Comparison of ENCODE assay signal across 1 cellular context in the genomic region with DNA sequence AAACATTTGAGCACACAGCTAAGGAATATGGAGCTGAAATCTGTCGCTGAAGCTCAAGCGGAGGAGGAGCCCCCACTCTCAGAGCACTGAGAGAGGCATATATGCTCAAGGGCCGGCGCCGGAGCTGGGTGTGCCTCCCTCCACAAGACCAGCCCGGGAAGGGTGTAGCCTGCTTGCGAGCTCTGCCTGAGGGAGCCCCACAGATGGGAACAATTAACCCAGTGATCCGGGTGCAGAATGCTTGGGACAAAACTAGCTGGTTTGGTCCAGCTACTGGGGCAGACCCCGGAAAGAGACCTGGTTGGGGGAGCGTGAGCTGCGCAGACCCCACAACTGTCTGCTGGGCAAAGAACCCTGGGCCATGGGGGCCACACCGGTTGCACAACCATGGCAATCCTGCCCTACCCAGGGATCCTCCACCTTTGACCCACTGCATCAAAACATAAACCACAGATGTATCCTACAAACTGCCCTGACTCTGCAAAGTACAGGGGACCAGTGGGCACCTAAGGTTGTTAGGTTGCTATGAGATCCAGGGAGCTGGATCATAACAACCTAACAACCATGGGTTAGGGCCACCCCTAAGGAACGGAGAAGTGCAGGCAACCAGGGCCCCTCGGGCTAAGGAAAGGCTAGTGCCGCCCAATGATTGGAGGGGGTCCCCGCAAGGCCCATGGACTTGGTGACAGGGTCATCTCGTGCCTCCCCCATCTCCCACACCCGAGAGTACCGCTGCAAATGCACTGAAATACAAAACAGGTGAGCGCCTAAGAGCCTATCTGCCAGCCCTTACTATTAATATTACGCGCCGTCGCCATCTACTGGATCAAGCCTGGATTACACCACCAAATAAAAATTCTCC.
A peak's percentile ranks its signal among the peaks of the same experiment; 100 is the strongest.
TF ChIP-seq lines count a peak whose summit lies in the region.

No MANE protein-coding gene starts in this region.

TF ChIP-seq in HepG2, 621 proteins besides CTCF, POLR2A, EP300 and RAD21 (continued from another document and continues in another):
- TF ChIP-seq, protein P1, sequence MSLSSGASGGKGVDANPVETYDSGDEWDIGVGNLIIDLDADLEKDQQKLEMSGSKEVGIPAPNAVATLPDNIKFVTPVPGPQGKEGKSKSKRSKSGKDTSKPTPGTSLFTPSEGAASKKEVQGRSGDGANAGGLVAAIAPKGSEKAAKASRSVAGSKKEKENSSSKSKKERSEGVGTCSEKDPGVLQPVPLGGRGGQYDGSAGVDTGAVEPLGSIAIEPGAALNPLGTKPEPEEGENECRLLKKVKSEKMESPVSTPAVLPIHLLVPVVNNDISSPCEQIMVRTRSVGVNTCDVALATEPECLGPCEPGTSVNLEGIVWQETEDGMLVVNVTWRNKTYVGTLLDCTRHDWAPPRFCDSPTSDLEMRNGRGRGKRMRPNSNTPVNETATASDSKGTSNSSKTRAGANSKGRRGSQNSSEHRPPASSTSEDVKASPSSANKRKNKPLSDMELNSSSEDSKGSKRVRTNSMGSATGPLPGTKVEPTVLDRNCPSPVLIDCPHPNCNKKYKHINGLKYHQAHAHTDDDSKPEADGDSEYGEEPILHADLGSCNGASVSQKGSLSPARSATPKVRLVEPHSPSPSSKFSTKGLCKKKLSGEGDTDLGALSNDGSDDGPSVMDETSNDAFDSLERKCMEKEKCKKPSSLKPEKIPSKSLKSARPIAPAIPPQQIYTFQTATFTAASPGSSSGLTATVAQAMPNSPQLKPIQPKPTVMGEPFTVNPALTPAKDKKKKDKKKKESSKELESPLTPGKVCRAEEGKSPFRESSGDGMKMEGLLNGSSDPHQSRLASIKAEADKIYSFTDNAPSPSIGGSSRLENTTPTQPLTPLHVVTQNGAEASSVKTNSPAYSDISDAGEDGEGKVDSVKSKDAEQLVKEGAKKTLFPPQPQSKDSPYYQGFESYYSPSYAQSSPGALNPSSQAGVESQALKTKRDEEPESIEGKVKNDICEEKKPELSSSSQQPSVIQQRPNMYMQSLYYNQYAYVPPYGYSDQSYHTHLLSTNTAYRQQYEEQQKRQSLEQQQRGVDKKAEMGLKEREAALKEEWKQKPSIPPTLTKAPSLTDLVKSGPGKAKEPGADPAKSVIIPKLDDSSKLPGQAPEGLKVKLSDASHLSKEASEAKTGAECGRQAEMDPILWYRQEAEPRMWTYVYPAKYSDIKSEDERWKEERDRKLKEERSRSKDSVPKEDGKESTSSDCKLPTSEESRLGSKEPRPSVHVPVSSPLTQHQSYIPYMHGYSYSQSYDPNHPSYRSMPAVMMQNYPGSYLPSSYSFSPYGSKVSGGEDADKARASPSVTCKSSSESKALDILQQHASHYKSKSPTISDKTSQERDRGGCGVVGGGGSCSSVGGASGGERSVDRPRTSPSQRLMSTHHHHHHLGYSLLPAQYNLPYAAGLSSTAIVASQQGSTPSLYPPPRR (CRISPR knock-in tag; IDR thresholded peaks at IDR 0.05; ENCODE audit: borderline replicate concordance) = peak; percentile 3; the same call in 1 of the 2 replicates
- TF ChIP-seq DDIT3 (CRISPR knock-in tag; IDR thresholded peaks at IDR 0.05) = no peak
- no peak for TF ChIP-seq BATF2 (CRISPR knock-in tag; IDR thresholded peaks at IDR 0.05)
- TF ChIP-seq RORA (CRISPR knock-in tag; IDR thresholded peaks at IDR 0.05) = no peak
- TF ChIP-seq NFKB2 (CRISPR knock-in tag; IDR thresholded peaks at IDR 0.05; ENCODE audit: borderline replicate concordance) = no peak
- no peak for TF ChIP-seq ZNF713 (CRISPR knock-in tag; IDR thresholded peaks at IDR 0.05)
- no peak for TF ChIP-seq ZNF570 (CRISPR knock-in tag; IDR thresholded peaks at IDR 0.05; ENCODE audit: borderline replicate concordance)
- TF ChIP-seq CCDC6 (CRISPR knock-in tag; IDR thresholded peaks at IDR 0.05) = no peak
- TF ChIP-seq ZNF33B (CRISPR knock-in tag; IDR thresholded peaks at IDR 0.05) = no peak
- no peak for TF ChIP-seq MEIS2 (CRISPR knock-in tag; IDR thresholded peaks at IDR 0.05)
- TF ChIP-seq, protein P2, sequence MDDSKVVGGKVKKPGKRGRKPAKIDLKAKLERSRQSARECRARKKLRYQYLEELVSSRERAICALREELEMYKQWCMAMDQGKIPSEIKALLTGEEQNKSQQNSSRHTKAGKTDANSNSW (CRISPR knock-in tag; IDR thresholded peaks at IDR 0.05; ENCODE audit: borderline replicate concordance) = no peak
- no peak for TF ChIP-seq TCF12 (IDR thresholded peaks at IDR 0.05)
- TF ChIP-seq TCF12 (CRISPR knock-in tag; IDR thresholded peaks at IDR 0.05) = no peak
- no peak for TF ChIP-seq ZNF138 (CRISPR knock-in tag; IDR thresholded peaks at IDR 0.05; ENCODE audit: low read depth)
- TF ChIP-seq NFKBIZ (CRISPR knock-in tag; IDR thresholded peaks at IDR 0.05) = no peak
- peak; percentile 34; the same call in 1 of the 2 replicates for TF ChIP-seq PRDM10 (CRISPR knock-in tag; IDR thresholded peaks at IDR 0.05; ENCODE audit: low read depth)
- TF ChIP-seq RNF219 (CRISPR knock-in tag; IDR thresholded peaks at IDR 0.05) = no peak
- no peak for TF ChIP-seq PAWR (CRISPR knock-in tag; IDR thresholded peaks at IDR 0.05; ENCODE audit: borderline replicate concordance)
- peak; percentile 55; the same call in 1 of the 2 replicates for TF ChIP-seq ZSCAN21 (CRISPR knock-in tag; IDR thresholded peaks at IDR 0.05; ENCODE audit: borderline replicate concordance)
- TF ChIP-seq FIP1L1 (IDR thresholded peaks at IDR 0.05; ENCODE audit: borderline replicate concordance, insufficient read depth, low read depth, low read length) = no peak
- TF ChIP-seq, protein P3, sequence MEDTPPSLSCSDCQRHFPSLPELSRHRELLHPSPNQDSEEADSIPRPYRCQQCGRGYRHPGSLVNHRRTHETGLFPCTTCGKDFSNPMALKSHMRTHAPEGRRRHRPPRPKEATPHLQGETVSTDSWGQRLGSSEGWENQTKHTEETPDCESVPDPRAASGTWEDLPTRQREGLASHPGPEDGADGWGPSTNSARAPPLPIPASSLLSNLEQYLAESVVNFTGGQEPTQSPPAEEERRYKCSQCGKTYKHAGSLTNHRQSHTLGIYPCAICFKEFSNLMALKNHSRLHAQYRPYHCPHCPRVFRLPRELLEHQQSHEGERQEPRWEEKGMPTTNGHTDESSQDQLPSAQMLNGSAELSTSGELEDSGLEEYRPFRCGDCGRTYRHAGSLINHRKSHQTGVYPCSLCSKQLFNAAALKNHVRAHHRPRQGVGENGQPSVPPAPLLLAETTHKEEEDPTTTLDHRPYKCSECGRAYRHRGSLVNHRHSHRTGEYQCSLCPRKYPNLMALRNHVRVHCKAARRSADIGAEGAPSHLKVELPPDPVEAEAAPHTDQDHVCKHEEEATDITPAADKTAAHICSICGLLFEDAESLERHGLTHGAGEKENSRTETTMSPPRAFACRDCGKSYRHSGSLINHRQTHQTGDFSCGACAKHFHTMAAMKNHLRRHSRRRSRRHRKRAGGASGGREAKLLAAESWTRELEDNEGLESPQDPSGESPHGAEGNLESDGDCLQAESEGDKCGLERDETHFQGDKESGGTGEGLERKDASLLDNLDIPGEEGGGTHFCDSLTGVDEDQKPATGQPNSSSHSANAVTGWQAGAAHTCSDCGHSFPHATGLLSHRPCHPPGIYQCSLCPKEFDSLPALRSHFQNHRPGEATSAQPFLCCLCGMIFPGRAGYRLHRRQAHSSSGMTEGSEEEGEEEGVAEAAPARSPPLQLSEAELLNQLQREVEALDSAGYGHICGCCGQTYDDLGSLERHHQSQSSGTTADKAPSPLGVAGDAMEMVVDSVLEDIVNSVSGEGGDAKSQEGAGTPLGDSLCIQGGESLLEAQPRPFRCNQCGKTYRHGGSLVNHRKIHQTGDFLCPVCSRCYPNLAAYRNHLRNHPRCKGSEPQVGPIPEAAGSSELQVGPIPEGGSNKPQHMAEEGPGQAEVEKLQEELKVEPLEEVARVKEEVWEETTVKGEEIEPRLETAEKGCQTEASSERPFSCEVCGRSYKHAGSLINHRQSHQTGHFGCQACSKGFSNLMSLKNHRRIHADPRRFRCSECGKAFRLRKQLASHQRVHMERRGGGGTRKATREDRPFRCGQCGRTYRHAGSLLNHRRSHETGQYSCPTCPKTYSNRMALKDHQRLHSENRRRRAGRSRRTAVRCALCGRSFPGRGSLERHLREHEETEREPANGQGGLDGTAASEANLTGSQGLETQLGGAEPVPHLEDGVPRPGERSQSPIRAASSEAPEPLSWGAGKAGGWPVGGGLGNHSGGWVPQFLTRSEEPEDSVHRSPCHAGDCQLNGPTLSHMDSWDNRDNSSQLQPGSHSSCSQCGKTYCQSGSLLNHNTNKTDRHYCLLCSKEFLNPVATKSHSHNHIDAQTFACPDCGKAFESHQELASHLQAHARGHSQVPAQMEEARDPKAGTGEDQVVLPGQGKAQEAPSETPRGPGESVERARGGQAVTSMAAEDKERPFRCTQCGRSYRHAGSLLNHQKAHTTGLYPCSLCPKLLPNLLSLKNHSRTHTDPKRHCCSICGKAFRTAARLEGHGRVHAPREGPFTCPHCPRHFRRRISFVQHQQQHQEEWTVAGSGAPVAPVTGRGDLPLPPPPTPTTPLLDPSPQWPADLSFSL (CRISPR knock-in tag; IDR thresholded peaks at IDR 0.05) = 0 out of 2 replicates have a peak, but pooled peaks have one; percentile 21
- peak; percentile 74; the same call in 1 of the 2 replicates for TF ChIP-seq IKZF5 (CRISPR knock-in tag; IDR thresholded peaks at IDR 0.05)
- no peak for TF ChIP-seq ZNF335 (CRISPR knock-in tag; IDR thresholded peaks at IDR 0.05)
- TF ChIP-seq ZBTB14 (CRISPR knock-in tag; IDR thresholded peaks at IDR 0.05) = no peak
